ENCODE assay signal across 10 cellular contexts in the genomic region with DNA sequence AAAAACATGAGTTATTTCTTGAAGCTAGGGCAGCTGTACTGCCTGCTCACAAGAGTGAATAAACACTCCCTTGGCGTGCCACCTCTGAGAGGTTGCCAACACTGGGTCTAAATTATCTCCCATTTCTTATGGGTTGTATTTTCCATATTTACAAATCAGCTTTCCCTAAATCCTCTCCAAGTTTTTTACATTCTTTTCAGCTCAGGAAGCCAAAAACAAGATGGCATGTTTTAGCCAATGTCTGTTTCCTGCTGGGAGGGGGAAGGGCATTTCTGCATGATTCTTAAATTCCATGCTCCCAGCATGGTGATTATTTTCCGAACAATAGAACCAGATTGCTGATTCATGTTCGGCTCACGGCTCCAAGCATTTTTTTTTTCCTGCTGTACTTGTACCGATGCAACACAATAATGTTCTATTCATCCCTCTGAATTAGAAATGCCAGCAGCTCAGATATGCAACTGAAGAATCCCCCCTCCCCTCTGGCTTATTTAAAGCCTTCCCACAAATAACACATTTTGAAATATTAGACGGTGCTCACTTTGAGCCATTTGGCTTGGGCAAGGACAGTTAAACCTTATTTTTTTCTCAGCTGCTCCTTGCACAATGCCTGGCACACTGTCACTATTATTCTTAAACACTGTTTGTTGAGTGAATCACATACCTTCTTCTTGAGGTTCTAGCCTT.
A peak's percentile ranks its signal among the peaks of the same experiment; 100 is the strongest.
DNase-seq lines count a peak whose midpoint lies in the region; ATAC-seq and TF ChIP-seq lines count a peak whose summit lies in the region.
"Had no signal": no experiment of that assay in that cellular context is flagged by ENCODE, and none has a peak within 500 bp of the region (broad histone marks: within the 10 kb centered on the region; RNA-seq: fewer than 3 reads in every experiment).

No MANE protein-coding gene starts in this region.

- WGBS in aorta, 2 donors, result 2 to 6% methylated on average over 6 of the region's 6 CpGs

- H3K9me3 ChIP-seq in left ventricle myocardium inferior (replicated peaks) (no peaks in the 10 kb centered on the region), aorta (ENCODE audit: control insufficient read depth, low read length) (no peaks in the 10 kb centered on the region), BE2C (no peaks in the 10 kb centered on the region)
- H3K9me3 ChIP-seq: right lobe of liver had no signal

- ATAC-seq in Right ventricle myocardium superior (ENCODE audit: poor library complexity) (peak; percentile 18), aorta (ENCODE audit: low FRiP score) (peak; percentile 69), GM21786 (IDR thresholded peaks at IDR 0.05; ENCODE audit: unreplicated experiment) (no peak)
- ATAC-seq: activated CD8-positive, alpha-beta memory T cell treated with anti-CD3 and anti-CD28 coated beads, Interleukin-2, amount 10 ng/mL, durations not matched to agents 7 days and 5 days had no signal

- H3K36me3 Mint-ChIP-seq in brain, result no peaks in the 10 kb centered on the region
- H3K36me3 Mint-ChIP-seq: activated CD8-positive, alpha-beta memory T cell treated with anti-CD3 and anti-CD28 coated beads, Interleukin-2, amount 10 ng/mL, durations not matched to agents 7 days and 5 days had no signal

- DNase-seq in Right ventricle myocardium superior (no peak), left ventricle myocardium inferior (no peak), iPS-NIHi11 (ENCODE audit: low spot score) (peak; percentile 36), aorta (peak; percentile 69 to 81), BE2C (no peak)
- DNase-seq in activated effector memory CD4-positive, alpha-beta T cell treated with Interleukin-2 at 50 U/mL for 16 hours, result no peak
- DNase-seq: activated CD8-positive, alpha-beta memory T cell treated with anti-CD3 and anti-CD28 coated beads, Interleukin-2, amount 10 ng/mL, durations not matched to agents 7 days and 5 days; right lobe of liver had no signal

- H3K27me3 ChIP-seq in left ventricle myocardium inferior (ENCODE audit: low read depth) (no peaks in the 10 kb centered on the region), aorta (ENCODE audit: control insufficient read depth in 1 of 2, insufficient read depth in 2 of 2, low read length in 1 of 2) (no peaks in the 10 kb centered on the region), BE2C (no peaks in the 10 kb centered on the region)
- H3K27me3 ChIP-seq: right lobe of liver had no signal

- H3K27ac Mint-ChIP-seq in brain, result peak overlapping the region; percentile 16 to 89 (median 71)
- H3K27ac Mint-ChIP-seq: activated CD8-positive, alpha-beta memory T cell treated with anti-CD3 and anti-CD28 coated beads, Interleukin-2, amount 10 ng/mL, durations not matched to agents 7 days and 5 days had no signal

- peaks cover 38% of the 10 kb centered on the region for H3K4me1 Mint-ChIP-seq in brain
- H3K4me1 Mint-ChIP-seq: activated CD8-positive, alpha-beta memory T cell treated with anti-CD3 and anti-CD28 coated beads, Interleukin-2, amount 10 ng/mL, durations not matched to agents 7 days and 5 days had no signal

- peak overlapping the region in 4 of 5 experiments; percentile 10 to 75 (median 26) for H3K4me3 Mint-ChIP-seq in brain
- H3K4me3 Mint-ChIP-seq: activated CD8-positive, alpha-beta memory T cell treated with anti-CD3 and anti-CD28 coated beads, Interleukin-2, amount 10 ng/mL, durations not matched to agents 7 days and 5 days had no signal

- peaks cover 0 to 17% (median 0%) of the 10 kb centered on the region in 5 experiments for H3K9me3 Mint-ChIP-seq in brain

- no peaks in the 10 kb centered on the region for H3K36me3 ChIP-seq in left ventricle myocardium inferior
- no peaks in the 10 kb centered on the region for H3K36me3 ChIP-seq in aorta (ENCODE audit: control insufficient read depth in 1 of 2, insufficient read depth in 2 of 2, low read length in 1 of 2)
- no peaks in the 10 kb centered on the region for H3K36me3 ChIP-seq in BE2C
- H3K36me3 ChIP-seq: right lobe of liver had no signal

- H3K4me1 ChIP-seq in left ventricle myocardium inferior (peaks cover 28% of the 10 kb centered on the region), aorta (ENCODE audit: control insufficient read depth in 1 of 2, insufficient read depth in 2 of 2, low read length in 2 of 2) (peaks cover 8 to 13% of the 10 kb centered on the region in 2 donors), BE2C (no peaks in the 10 kb centered on the region)

- intact Hi-C loops in Right ventricle myocardium superior (cut with DNase I) (loop anchor here (10.0 kb wide), 1 partner anchor 177 kb away; no protein-coding TSS in a partner anchor), left ventricle myocardium inferior (cut with micrococcal nuclease) (no loop called here), aorta (cut with DNase I) (loop anchor here in 1 of 2 donors (10.0 kb wide), 1 partner anchor 1233 kb away; no protein-coding TSS in a partner anchor)

- no peak overlapping the region for H3K4me3 ChIP-seq in left ventricle myocardium inferior
- no peak overlapping the region for H3K4me3 ChIP-seq in aorta (ENCODE audit: low read length in 2 of 2)
- no peak overlapping the region for H3K4me3 ChIP-seq in BE2C (ENCODE audit: low read depth, low read length)
- H3K4me3 ChIP-seq: right lobe of liver had no signal

- H3K27me3 Mint-ChIP-seq in brain, result peaks cover 17% of the 10 kb centered on the region

- H3K27ac ChIP-seq in left ventricle myocardium inferior (replicated peaks) (no peak overlapping the region), aorta (ENCODE audit: low read depth in 1 of 2, low read length in 2 of 2) (peak overlapping the region; percentile 24 to 71)
- H3K27ac ChIP-seq: right lobe of liver had no signal

- TF ChIP-seq CTCF in left ventricle myocardium inferior (IDR thresholded peaks at IDR 0.05; ENCODE audit: borderline replicate concordance) (no peak), brain (conservative IDR thresholded peaks at IDR 0.05) (no peak), BE2C (IDR thresholded peaks at IDR 0.05; ENCODE audit: low read depth, low read length) (no peak)

Comparison
In these comparisons a context has a peak if more than half of its experiments do, and no peak if none do; other contexts are left out.
1. DNase-seq: peak in iPS-NIHi11 (single experiment) and aorta (2 of 2); none in Right ventricle myocardium superior (single experiment), left ventricle myocardium inferior (single experiment), activated effector memory CD4-positive, alpha-beta T cell treated with Interleukin-2 at 50 U/mL for 16 hours (single experiment) and BE2C (single experiment).